3 cellular contexts compared by ENCODE assay signal in the genomic region with DNA sequence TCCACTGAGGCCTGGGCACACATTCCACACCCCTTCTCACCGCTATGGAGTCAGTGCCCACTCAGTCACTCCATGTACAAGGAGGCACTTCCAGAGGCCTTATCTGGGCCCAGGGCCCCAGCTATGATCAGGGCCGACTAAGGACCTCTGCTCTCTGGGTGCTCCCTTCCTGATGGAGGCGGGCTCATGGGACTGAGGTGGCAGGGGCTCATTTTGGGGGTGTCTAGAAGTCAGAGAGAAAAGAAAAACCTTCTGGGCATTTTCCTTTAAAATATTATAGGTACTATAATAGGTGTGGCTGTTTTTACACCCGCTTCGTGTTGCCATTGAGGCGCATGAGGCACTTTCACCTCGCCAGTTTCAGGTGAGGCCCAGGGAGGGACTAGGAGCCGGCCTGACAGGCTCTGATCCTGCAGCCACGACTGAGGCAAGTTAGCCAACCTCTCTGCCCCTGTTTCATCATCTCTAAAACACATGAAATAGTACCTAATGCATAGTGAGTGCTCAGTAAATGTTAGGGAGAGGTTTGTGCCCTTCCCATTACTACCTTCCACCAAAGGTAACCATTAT.
TF ChIP-seq lines count a peak whose summit lies in the region.

No MANE protein-coding gene starts in this region.

TF ChIP-seq in A549, 52 proteins besides CTCF, POLR2A, EP300 and RAD21:
- TF ChIP-seq CBX8 (IDR thresholded peaks at IDR 0.05) (no peak), ZFP36 (IDR thresholded peaks at IDR 0.05; ENCODE audit: borderline replicate concordance, partially characterized antibody) (no peak), ESRRA (IDR thresholded peaks at IDR 0.05; ENCODE audit: borderline replicate concordance, low read length) (no peak), ZSCAN20 (CRISPR knock-in tag; IDR thresholded peaks at IDR 0.05) (no peak)
- TF ChIP-seq, protein P1, sequence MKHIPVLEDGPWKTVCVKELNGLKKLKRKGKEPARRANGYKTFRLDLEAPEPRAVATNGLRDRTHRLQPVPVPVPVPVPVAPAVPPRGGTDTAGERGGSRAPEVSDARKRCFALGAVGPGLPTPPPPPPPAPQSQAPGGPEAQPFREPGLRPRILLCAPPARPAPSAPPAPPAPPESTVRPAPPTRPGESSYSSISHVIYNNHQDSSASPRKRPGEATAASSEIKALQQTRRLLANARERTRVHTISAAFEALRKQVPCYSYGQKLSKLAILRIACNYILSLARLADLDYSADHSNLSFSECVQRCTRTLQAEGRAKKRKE (CRISPR knock-in tag; IDR thresholded peaks at IDR 0.05; ENCODE audit: low read depth): no peak
- TF ChIP-seq, protein P2, sequence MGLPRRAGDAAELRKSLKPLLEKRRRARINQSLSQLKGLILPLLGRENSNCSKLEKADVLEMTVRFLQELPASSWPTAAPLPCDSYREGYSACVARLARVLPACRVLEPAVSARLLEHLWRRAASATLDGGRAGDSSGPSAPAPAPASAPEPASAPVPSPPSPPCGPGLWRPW (IDR thresholded peaks at IDR 0.05): no peak

TF ChIP-seq in IMR-90, 13 proteins besides CTCF, POLR2A, EP300 and RAD21:
- no peak for TF ChIP-seq SMC3 (IDR thresholded peaks at IDR 0.05; ENCODE audit: low read depth, low read length)
- TF ChIP-seq NFE2L2 (IDR thresholded peaks at IDR 0.05; ENCODE audit: low read depth, low read length): no peak
TF ChIP-seq in IMR-90: peak in this region for 0.

TF ChIP-seq in HepG2, 621 proteins besides CTCF, POLR2A, EP300 and RAD21:
- TF ChIP-seq CREM (IDR thresholded peaks at IDR 0.05) (no peak), CREM (CRISPR knock-in tag; IDR thresholded peaks at IDR 0.05) (no peak), THYN1 (CRISPR knock-in tag; IDR thresholded peaks at IDR 0.05; ENCODE audit: borderline replicate concordance, low read depth) (no peak), NFIC (IDR thresholded peaks at IDR 0.05; ENCODE audit: low read length) (no peak), ZNF350 (CRISPR knock-in tag; IDR thresholded peaks at IDR 0.05; ENCODE audit: borderline replicate concordance, low read depth) (no peak), BCL6 (CRISPR knock-in tag; IDR thresholded peaks at IDR 0.05) (no peak)
